In genomic region chr21:14545906-14546480, GRCh38 we compare ENCODE assay signal across 1 cellular context.
TF ChIP-seq lines count a peak whose summit lies in the region.

TSS of gene SAMSN1 (minus strand) at chr21:14546315. CDS start at chr21:14546261, 54 bp downstream.

TF ChIP-seq in HepG2, 621 proteins besides CTCF, POLR2A, EP300 and RAD21 (continued from another document):
- TF ChIP-seq REXO4 (CRISPR knock-in tag; IDR thresholded peaks at IDR 0.05; ENCODE audit: borderline replicate concordance) (no peak), STAT6 (CRISPR knock-in tag; IDR thresholded peaks at IDR 0.05; ENCODE audit: borderline replicate concordance) (no peak), ZNF225 (CRISPR knock-in tag; IDR thresholded peaks at IDR 0.05) (no peak)
